Comparison of ENCODE assay signal across 13 cellular contexts in the genomic region with DNA sequence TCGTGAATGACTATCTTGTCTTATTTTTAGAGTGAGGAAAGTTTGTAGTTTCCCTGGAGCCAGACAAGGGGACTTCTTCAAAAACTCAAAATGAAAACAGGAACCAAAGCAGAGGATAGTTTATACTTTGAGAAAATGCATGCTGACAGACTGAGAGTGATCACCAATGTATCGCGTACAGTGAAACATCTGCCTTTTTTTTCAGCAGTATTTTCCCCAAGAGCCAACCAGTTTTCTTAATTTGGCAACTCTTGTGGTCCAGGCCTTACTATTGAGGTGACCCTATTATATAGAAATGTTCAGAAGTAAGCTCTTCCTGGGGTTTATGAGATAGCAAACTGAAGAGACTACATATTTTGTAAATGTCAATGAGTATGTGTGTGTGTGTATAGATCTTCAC.
DNase-seq lines count a peak whose midpoint lies in the region; ATAC-seq and TF ChIP-seq lines count a peak whose summit lies in the region.
"Had no signal": no experiment of that assay in that cellular context is flagged by ENCODE, and none has a peak within 500 bp of the region (broad histone marks: within the 10 kb centered on the region; RNA-seq: fewer than 3 reads in every experiment).

No MANE protein-coding gene starts in this region.

- peak; percentile 79 for ATAC-seq in GM19438 (IDR thresholded peaks at IDR 0.05; ENCODE audit: low read depth, unreplicated experiment)
- ATAC-seq in HG02885 (IDR thresholded peaks at IDR 0.05; ENCODE audit: poor library complexity, unreplicated experiment), result peak; percentile 85
- ATAC-seq: Panc1 had no signal

- no peak overlapping the region; the same call in 1 of the 2 replicates for H3K4me3 ChIP-seq in GM12864 (ENCODE audit: low read depth, low read length)

- H3K27ac ChIP-seq in substantia nigra (ENCODE audit: low read depth, low read length, poor library complexity, severe bottlenecking), result no peak overlapping the region

- no peak for TF ChIP-seq CTCF in GM12864 (IDR thresholded peaks at IDR 0.05; ENCODE audit: low read depth, low read length, missing control alignments)

- DNase-seq in GM12864 (ENCODE audit: low read depth) (peak; percentile 47), NCI-H1694 (lab: John Stamatoyannopoulos, UW) (peak; percentile 50), substantia nigra (lab: John Stamatoyannopoulos, UW) (no peak), SW480 (ENCODE audit: low spot score) (no peak)
- DNase-seq in activated CD4-positive, alpha-beta T cell treated with anti-CD3 and anti-CD28 coated beads for 1 hour, result no peak
- DNase-seq in stimulated activated CD8-positive, alpha-beta memory T cell treated with anti-CD3 and anti-CD28 coated beads, Interleukin-4, amount 100 ng/mL, for 48 hours, result no peak
- DNase-seq: activated CD4-positive, alpha-beta T cell treated with anti-CD3 and anti-CD28 coated beads, Interleukin-2, amount 10 ng/mL, durations not matched to agents 24 days and 14 days; amygdala; erythroblast; Karpas-422 had no signal

Comparison
In these comparisons a context has a peak if more than half of its experiments do, and no peak if none do; other contexts are left out.
1. DNase-seq: peak in GM12864 (single experiment) and NCI-H1694 (single experiment); none in substantia nigra (0 of 49), activated CD4-positive, alpha-beta T cell treated with anti-CD3 and anti-CD28 coated beads for 1 hour (single experiment), stimulated activated CD8-positive, alpha-beta memory T cell treated with anti-CD3 and anti-CD28 coated beads, Interleukin-4, amount 100 ng/mL, for 48 hours (single experiment) and SW480 (single experiment).